26 cellular contexts compared by ENCODE assay signal in the genomic region with DNA sequence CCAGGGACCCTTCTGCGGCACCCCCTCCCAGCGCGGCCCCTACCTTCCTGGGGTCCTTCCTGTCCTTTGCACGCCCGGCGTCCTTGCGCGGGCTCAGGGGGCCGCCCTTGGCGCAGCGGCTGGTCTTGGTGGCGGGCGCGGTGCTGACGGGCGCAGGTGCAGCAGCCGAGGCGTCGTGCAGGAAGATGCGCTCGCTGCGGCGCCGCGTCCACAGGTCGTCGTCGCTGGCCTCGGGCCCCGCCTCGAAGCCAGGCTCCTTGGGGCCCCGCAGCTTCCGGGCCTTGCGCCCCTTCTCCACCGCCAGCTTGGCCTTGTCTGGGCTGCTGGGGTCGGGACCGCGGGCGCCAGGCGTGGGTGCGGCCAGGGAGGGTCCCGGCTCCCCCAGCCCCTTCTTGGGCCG.
"Had no signal": no experiment of that assay in that cellular context is flagged by ENCODE, and none has a peak within 500 bp of the region (broad histone marks: within the 10 kb centered on the region; RNA-seq: fewer than 3 reads in every experiment).

No MANE protein-coding gene starts in this region.

- DNase-seq: activated CD4-positive, alpha-beta T cell treated with anti-CD3 and anti-CD28 coated beads for 36 hours; activated CD4-positive, CD25-positive, alpha-beta regulatory T cell; activated CD8-positive, alpha-beta memory T cell treated with anti-CD3 and anti-CD28 coated beads, Interleukin-2, amount 10 ng/mL, durations not matched to agents 7 days and 5 days; activated CD8-positive, alpha-beta T cell treated with anti-CD3 and anti-CD28 coated beads, Interleukin-2, amount 10 ng/mL, durations not matched to agents 7 days and 5 days; activated naive CD4-positive, alpha-beta T cell treated with Interleukin-2 at 50 U/mL for 16 hours; activated T-cell treated with anti-CD3 and anti-CD28 coated beads, Interleukin-2, amount 50 U/mL, for 48 hours; anterior cingulate cortex; esophagus squamous epithelium; lower lobe of right lung; mesendoderm; natural killer cell; stimulated activated CD4-positive, alpha-beta T cell treated with anti-CD3 and anti-CD28 coated beads, Interleukin-1b, Interleukin-23, amount 100 ng/mL, for 48 hours; stimulated activated CD4-positive, alpha-beta T cell treated with anti-CD3 and anti-CD28 coated beads, Interleukin-4, amount 100 ng/mL, for 4 hours; stimulated activated CD8-positive, alpha-beta memory T cell treated with anti-CD3 and anti-CD28 coated beads, Interleukin-4, amount 100 ng/mL, for 48 hours; tibial artery had no signal

- H3K27me3 Mint-ChIP-seq: activated CD4-positive, alpha-beta T cell treated with anti-CD3 and anti-CD28 coated beads for 36 hours; activated CD8-positive, alpha-beta memory T cell treated with anti-CD3 and anti-CD28 coated beads, Interleukin-2, amount 10 ng/mL, durations not matched to agents 7 days and 5 days; activated naive CD8-positive, alpha-beta T cell; central memory CD8-positive, alpha-beta T cell; dendritic cell treated with granulocyte-macrophage colony-stimulating factor and Interleukin-4, amounts not matched to agents 40 ng/mL and 50 ng/mL, for 4 days; stimulated activated memory B cell treated with anti-CD40 and anti-IgM and Interleukin-4, amounts not matched to agents 10 μg/mL and 1 μg/mL and 100 μg/mL, for 72 hours had no signal

- H3K27ac ChIP-seq: esophagus squamous epithelium, left lung, lower lobe of right lung, neural progenitor cell, suprapubic skin, tibial artery had no signal

- H3K4me3 Mint-ChIP-seq: activated CD4-positive, alpha-beta T cell treated with anti-CD3 and anti-CD28 coated beads for 36 hours; activated CD8-positive, alpha-beta memory T cell treated with anti-CD3 and anti-CD28 coated beads, Interleukin-2, amount 10 ng/mL, durations not matched to agents 7 days and 5 days; activated CD8-positive, alpha-beta T cell treated with anti-CD3 and anti-CD28 coated beads, Interleukin-2, amount 10 ng/mL, durations not matched to agents 7 days and 5 days; activated naive CD8-positive, alpha-beta T cell; central memory CD8-positive, alpha-beta T cell; dendritic cell treated with granulocyte-macrophage colony-stimulating factor and Interleukin-4, amounts not matched to agents 40 ng/mL and 50 ng/mL, for 4 days; natural killer cell; neural progenitor cell; stimulated activated memory B cell treated with anti-CD40 and anti-IgM and Interleukin-4, amounts not matched to agents 10 μg/mL and 1 μg/mL and 100 μg/mL, for 72 hours; T-helper 2 cell treated with Interferon-gamma antibody and Interleukin-4, amounts not matched to agents 5 μg/mL and 100 μg/mL, for 36 hours had no signal

- H3K4me2 ChIP-seq: neural progenitor cell, smooth muscle cell had no signal

- H3K4me3 ChIP-seq: esophagus squamous epithelium, left lung, lower lobe of right lung, neural progenitor cell, smooth muscle cell, suprapubic skin, tibial artery had no signal

- H3K27ac Mint-ChIP-seq: activated CD4-positive, alpha-beta T cell treated with anti-CD3 and anti-CD28 coated beads for 36 hours; activated CD8-positive, alpha-beta memory T cell treated with anti-CD3 and anti-CD28 coated beads, Interleukin-2, amount 10 ng/mL, durations not matched to agents 7 days and 5 days; activated CD8-positive, alpha-beta T cell treated with anti-CD3 and anti-CD28 coated beads, Interleukin-2, amount 10 ng/mL, durations not matched to agents 7 days and 5 days; activated naive CD8-positive, alpha-beta T cell; dendritic cell treated with granulocyte-macrophage colony-stimulating factor and Interleukin-4, amounts not matched to agents 40 ng/mL and 50 ng/mL, for 4 days; natural killer cell; stimulated activated memory B cell treated with anti-CD40 and anti-IgM and Interleukin-4, amounts not matched to agents 10 μg/mL and 1 μg/mL and 100 μg/mL, for 72 hours; T-helper 2 cell treated with Interferon-gamma antibody and Interleukin-4, amounts not matched to agents 5 μg/mL and 100 μg/mL, for 36 hours had no signal

- H2AFZ ChIP-seq: neural progenitor cell had no signal

- FAIRE-seq: bronchial epithelial cell, frontal cortex had no signal

- H3K9me3 Mint-ChIP-seq: dendritic cell treated with granulocyte-macrophage colony-stimulating factor and Interleukin-4, amounts not matched to agents 40 ng/mL and 50 ng/mL, for 4 days; natural killer cell had no signal

- H3K4me1 Mint-ChIP-seq: neural progenitor cell had no signal

- H3K9ac ChIP-seq: neural progenitor cell had no signal

- H3K27me3 ChIP-seq: esophagus squamous epithelium, left lung, neural progenitor cell, suprapubic skin, tibial artery had no signal

- ATAC-seq: activated CD4-positive, alpha-beta T cell treated with anti-CD3 and anti-CD28 coated beads for 36 hours; activated CD8-positive, alpha-beta memory T cell treated with anti-CD3 and anti-CD28 coated beads, Interleukin-2, amount 10 ng/mL, durations not matched to agents 7 days and 5 days; activated CD8-positive, alpha-beta T cell treated with anti-CD3 and anti-CD28 coated beads, Interleukin-2, amount 10 ng/mL, durations not matched to agents 7 days and 5 days; natural killer cell had no signal

- H3K4me1 ChIP-seq: esophagus squamous epithelium, lower lobe of right lung, neural progenitor cell, suprapubic skin, tibial artery had no signal
